ENCODE assay signal across 32 cellular contexts in genomic region chr13:39215971-39216370, GRCh38.
DNase-seq lines count a peak whose midpoint lies in the region; TF ChIP-seq lines count a peak whose summit lies in the region.
"Had no signal": no experiment of that assay in that cellular context is flagged by ENCODE, and none has a peak within 500 bp of the region (broad histone marks: within the 10 kb centered on the region; RNA-seq: fewer than 3 reads in every experiment).

No MANE protein-coding gene starts in this region.

- H3K9ac ChIP-seq in trophoblast cell (ENCODE audit: low read length), result no peak overlapping the region
- H3K9ac ChIP-seq: BLaER1; BLaER1 treated with 17β-estradiol and CSF1 and Interleukin-3, amounts not matched to agents 10 nM and 100 nM had no signal

- H2BK12ac ChIP-seq in trophoblast cell (ENCODE audit: low read length), result no peak overlapping the region

- H3K14ac ChIP-seq in trophoblast cell (ENCODE audit: low read length), result no peak overlapping the region

- H3K36me3 ChIP-seq in HEK293 (ENCODE audit: control insufficient read depth in 2 of 2, insufficient read depth in 1 of 2, low read length in 2 of 2) (no peaks in the 10 kb centered on the region), trophoblast cell (ENCODE audit: control insufficient read depth in 1 of 2, insufficient read depth in 2 of 2, low read length in 2 of 2) (no peaks in the 10 kb centered on the region)
- H3K36me3 ChIP-seq in effector memory CD4-positive, alpha-beta T cell (ENCODE audit: control insufficient read depth, insufficient read depth, low read length), result no peaks in the 10 kb centered on the region
- H3K36me3 ChIP-seq: BE2C; BLaER1; BLaER1 treated with 17β-estradiol and CSF1 and Interleukin-3, amounts not matched to agents 10 nM and 100 nM had no signal

- H2BK5ac ChIP-seq in trophoblast cell (ENCODE audit: low read depth, low read length, poor library complexity), result no peak overlapping the region

- no peak for TF ChIP-seq CTCF in HEK293 (tag by site-specific recombination; IDR thresholded peaks at IDR 0.05)

- no peak overlapping the region for H2AK5ac ChIP-seq in trophoblast cell (ENCODE audit: low read length)

- H3K4me1 Mint-ChIP-seq in IgD-negative memory B cell, result no peaks in the 10 kb centered on the region
- H3K4me1 Mint-ChIP-seq: B cell; CD14-positive monocyte; CD4-positive, alpha-beta memory T cell; CD4-positive, CD25-positive, alpha-beta regulatory T cell; CD8-positive, alpha-beta memory T cell had no signal

- H3K18ac ChIP-seq in trophoblast cell (ENCODE audit: low read length), result no peak overlapping the region

- peak; percentile 66 to 79 for DNase-seq in trophoblast cell
- DNase-seq in NCI-H1105 treated with DMSO at 0.1 percent for 48 hours (lab: John Stamatoyannopoulos, UW), result no peak
- DNase-seq in A172 (ENCODE audit: low spot score), result no peak
- no peak for DNase-seq in effector memory CD4-positive, alpha-beta T cell
- DNase-seq: 8988T; ACHN; AML-193; BE2C; Caco-2; Calu3; CD4-positive, alpha-beta memory T cell; CD4-positive, alpha-beta T cell; CD4-positive, CD25-positive, alpha-beta regulatory T cell; CD8-positive, alpha-beta memory T cell; CD8-positive, alpha-beta T cell; COR-L47; DMS 273 treated with DMSO at 0.1 percent for 48 hours; DMS153; DMS53; DMS79; DMS79 treated with DMSO at 0.1 percent for 48 hours; DND-41; EL had no signal

- no peak overlapping the region for H3K4me3 Mint-ChIP-seq in IgD-negative memory B cell
- H3K4me3 Mint-ChIP-seq: B cell; CD14-positive monocyte; CD4-positive, alpha-beta memory T cell; CD4-positive, alpha-beta T cell; CD4-positive, CD25-positive, alpha-beta regulatory T cell; CD8-positive, alpha-beta memory T cell; CD8-positive, alpha-beta T cell had no signal

- CTCF ChIA-PET in HEK293 (lab: Yijun Ruan, JAX), result no interaction called here

- H2BK120ac ChIP-seq in trophoblast cell (ENCODE audit: insufficient read depth, low read length, poor library complexity), result no peak overlapping the region

- H4K12ac ChIP-seq in trophoblast cell (ENCODE audit: low read depth, low read length), result no peak overlapping the region

- no peak overlapping the region for H4K8ac ChIP-seq in trophoblast cell (ENCODE audit: low read depth, low read length)

- no peak overlapping the region for H3K4me2 ChIP-seq in trophoblast cell (ENCODE audit: low read length)
- H3K4me2 ChIP-seq: A549; BLaER1; BLaER1 treated with 17β-estradiol and CSF1 and Interleukin-3, amounts not matched to agents 10 nM and 100 nM had no signal

- H3K27ac Mint-ChIP-seq in IgD-negative memory B cell, result peak overlapping the region in 2 of 3 donors; percentile 25 to 60
- H3K27ac Mint-ChIP-seq: B cell; CD4-positive, alpha-beta memory T cell; CD4-positive, alpha-beta T cell; CD4-positive, CD25-positive, alpha-beta regulatory T cell; CD8-positive, alpha-beta memory T cell; CD8-positive, alpha-beta T cell had no signal

- H3K4me1 ChIP-seq in HEK293 (ENCODE audit: control insufficient read depth, insufficient read depth, low read length), result no peaks in the 10 kb centered on the region
- no peaks in the 10 kb centered on the region for H3K4me1 ChIP-seq in trophoblast cell (ENCODE audit: control insufficient read depth in 1 of 2, insufficient read depth in 2 of 2, low read length in 2 of 2)
- H3K4me1 ChIP-seq in effector memory CD4-positive, alpha-beta T cell (ENCODE audit: control insufficient read depth, insufficient read depth, low read length, poor library complexity, severe bottlenecking), result no peaks in the 10 kb centered on the region
- H3K4me1 ChIP-seq: A549; BE2C; BLaER1; BLaER1 treated with 17β-estradiol and CSF1 and Interleukin-3, amounts not matched to agents 10 nM and 100 nM; Caco-2 had no signal

- H3K23ac ChIP-seq in trophoblast cell (ENCODE audit: low read length), result no peak overlapping the region

- no peak overlapping the region for H2AFZ ChIP-seq in trophoblast cell (ENCODE audit: insufficient read depth, low read length, poor library complexity)

- H3K4me3 ChIP-seq in HEK293 (ENCODE audit: low read depth, low read length) (no peak overlapping the region), trophoblast cell (ENCODE audit: low read depth, low read length) (no peak overlapping the region)
- H3K4me3 ChIP-seq in effector memory CD4-positive, alpha-beta T cell (ENCODE audit: insufficient read depth, low read depth, low read length, poor library complexity, severe bottlenecking), result no peak overlapping the region
- H3K4me3 ChIP-seq: A549; BLaER1; BLaER1 treated with 17β-estradiol and CSF1 and Interleukin-3, amounts not matched to agents 10 nM and 100 nM had no signal

- H4K91ac ChIP-seq in trophoblast cell (ENCODE audit: low read depth, low read length), result no peak overlapping the region

- H3K4ac ChIP-seq in trophoblast cell (ENCODE audit: low read depth, low read length), result no peak overlapping the region

- whole genome bisulfite sequencing in trophoblast cell (ENCODE audit: extremely low coverage, insufficient coverage, insufficient read length), result no CpG with 5 or more reads among the region's 8 CpGs

- H3K27me3 ChIP-seq in trophoblast cell (ENCODE audit: insufficient read depth, low read length), result no peaks in the 10 kb centered on the region
- H3K27me3 ChIP-seq in effector memory CD4-positive, alpha-beta T cell (replicated peaks; ENCODE audit: control insufficient read depth, insufficient read depth, low read length, poor library complexity, severe bottlenecking), result no peaks in the 10 kb centered on the region
- H3K27me3 ChIP-seq: BE2C; BLaER1; BLaER1 treated with 17β-estradiol and CSF1 and Interleukin-3, amounts not matched to agents 10 nM and 100 nM had no signal

- H3K79me1 ChIP-seq in trophoblast cell (ENCODE audit: low read length), result no peaks in the 10 kb centered on the region

- no peaks in the 10 kb centered on the region for H3K36me3 Mint-ChIP-seq in IgD-negative memory B cell
- H3K36me3 Mint-ChIP-seq: CD14-positive monocyte; CD4-positive, alpha-beta memory T cell; CD4-positive, CD25-positive, alpha-beta regulatory T cell; CD8-positive, alpha-beta T cell had no signal

- H3K9me3 ChIP-seq in HEK293 (ENCODE audit: control insufficient read depth, insufficient read depth, low read depth, low read length) (no peaks in the 10 kb centered on the region), trophoblast cell (ENCODE audit: insufficient read depth, low read depth, low read length) (no peaks in the 10 kb centered on the region)
- H3K9me3 ChIP-seq in effector memory CD4-positive, alpha-beta T cell (ENCODE audit: control insufficient read depth, low read length), result no peaks in the 10 kb centered on the region
- H3K9me3 ChIP-seq: A549, BE2C, BLaER1, Caco-2 had no signal

- H3K9me3 Mint-ChIP-seq in IgD-negative memory B cell, result peaks cover 0 to 10% (median 4%) of the 10 kb centered on the region in 3 donors

- peaks cover 3% of the 10 kb centered on the region for H3K27me3 Mint-ChIP-seq in IgD-negative memory B cell

- POLR2A ChIA-PET in HEK293 (lab: Yijun Ruan, JAX), result no interaction called here

- H3K27ac ChIP-seq in HEK293 (ENCODE audit: extremely low read depth, low read depth, low read length), result no peak overlapping the region
- no peak overlapping the region for H3K27ac ChIP-seq in trophoblast cell (ENCODE audit: low read depth, low read length)
- no peak overlapping the region for H3K27ac ChIP-seq in effector memory CD4-positive, alpha-beta T cell (ENCODE audit: insufficient read depth, low read length, poor library complexity, severe bottlenecking)
- H3K27ac ChIP-seq: 22Rv1; A549; BLaER1; BLaER1 treated with 17β-estradiol and CSF1 and Interleukin-3, amounts not matched to agents 10 nM and 100 nM; C4-2B had no signal

- H3K79me2 ChIP-seq in trophoblast cell (ENCODE audit: control insufficient read depth, insufficient read depth, low read length, poor library complexity), result no peaks in the 10 kb centered on the region

TF ChIP-seq in HEK293, 187 proteins besides CTCF, POLR2A, EP300 and RAD21:
- peak; percentile 35; the same call in 1 of the 2 replicates for TF ChIP-seq EGR2 (tag by site-specific recombination; IDR thresholded peaks at IDR 0.05; ENCODE audit: low read depth)
- no peak for TF ChIP-seq PRDM4 (tag by site-specific recombination; IDR thresholded peaks at IDR 0.05)

Comparison
In these comparisons a context has a peak if more than half of its experiments do, and no peak if none do; other contexts are left out.
1. DNase-seq: peak in trophoblast cell (2 of 2); none in NCI-H1105 treated with DMSO at 0.1 percent for 48 hours (single experiment), A172 (single experiment) and effector memory CD4-positive, alpha-beta T cell (0 of 3).